In the genomic region with DNA sequence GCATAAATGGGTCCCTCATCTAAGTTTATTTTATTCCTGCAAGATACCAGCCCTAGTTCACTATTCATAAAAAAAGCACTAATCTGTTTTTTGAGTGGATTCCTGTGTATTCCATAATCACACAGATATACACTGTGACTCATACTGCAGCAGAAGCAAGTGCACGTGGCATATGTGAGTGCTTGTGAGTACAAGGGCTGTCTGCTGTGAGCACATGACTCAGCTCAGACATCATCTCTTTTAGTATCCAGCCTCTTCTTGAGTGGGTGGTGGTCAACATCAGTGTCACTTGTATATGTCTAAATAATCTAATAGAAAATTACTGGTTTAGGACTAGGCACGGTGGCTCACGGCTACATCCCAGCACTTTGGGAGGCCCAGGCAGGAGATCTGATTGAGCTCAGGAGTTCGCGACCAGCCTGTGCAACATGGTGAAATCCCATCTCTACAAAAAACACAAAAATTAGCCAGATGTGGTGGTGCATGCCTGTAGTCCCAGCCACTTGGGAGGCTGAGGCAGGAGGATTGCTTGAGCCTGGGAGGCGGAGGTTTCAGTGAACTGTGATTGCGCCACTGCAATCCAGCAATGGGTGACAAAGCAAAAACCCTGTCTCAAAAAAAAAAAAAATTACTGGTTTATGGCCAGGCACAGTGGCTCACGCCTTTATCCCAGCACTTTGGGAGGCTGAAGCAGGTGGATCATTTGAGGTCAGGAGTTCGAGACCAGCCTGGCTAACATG, we compare ENCODE assay signal across 11 cellular contexts. TPM values are rescaled to one million over a fixed set of nuclear protein-coding genes. Genes with fewer than 3 reads are reported as not detected.
DNase-seq lines count a peak whose midpoint lies in the region; ATAC-seq, FAIRE-seq and TF ChIP-seq lines count a peak whose summit lies in the region.
"Had no signal": no experiment of that assay in that cellular context is flagged by ENCODE, and none has a peak within 500 bp of the region (broad histone marks: within the 10 kb centered on the region; RNA-seq: fewer than 3 reads in every experiment).

No MANE protein-coding gene starts in this region.

- H2AFZ ChIP-seq in SK-N-SH (ENCODE audit: low read depth) = no peak overlapping the region
- H2AFZ ChIP-seq: parathyroid adenoma had no signal

- no peaks in the 10 kb centered on the region for H3K27me3 Mint-ChIP-seq in stimulated activated naive B cell treated with anti-CD40 and anti-IgM and Interleukin-4, amounts not matched to agents 10 μg/mL and 1 μg/mL and 100 μg/mL, for 72 hours
- H3K27me3 Mint-ChIP-seq: stimulated activated memory B cell treated with anti-CD40 and anti-IgM and Interleukin-4, amounts not matched to agents 10 μg/mL and 1 μg/mL and 100 μg/mL, for 72 hours had no signal

- H3K36me3 Mint-ChIP-seq in stimulated activated naive B cell treated with anti-CD40 and anti-IgM and Interleukin-4, amounts not matched to agents 10 μg/mL and 1 μg/mL and 100 μg/mL, for 72 hours = peaks cover 5 to 6% of the 10 kb centered on the region in 2 donors

- H3K4me3 ChIP-seq in SK-N-SH (ENCODE audit: low read depth in 2 of 2, low read length in 1 of 2) (no peak overlapping the region), fibroblast of the aortic adventitia (ENCODE audit: low read depth, low read length) (no peak overlapping the region), skeletal muscle cell (ENCODE audit: low read depth, low read length) (no peak overlapping the region)

- no peaks in the 10 kb centered on the region for H3K27me3 ChIP-seq in SK-N-SH (ENCODE audit: insufficient read depth)

- H3K9ac ChIP-seq in SK-N-SH = no peak overlapping the region
- H3K9ac ChIP-seq: parathyroid adenoma had no signal

- peaks cover 4% of the 10 kb centered on the region; the same call in 1 of the 2 replicates for H3K79me2 ChIP-seq in SK-N-SH (ENCODE audit: insufficient read depth)
- H3K79me2 ChIP-seq: parathyroid adenoma had no signal

- ATAC-seq in stimulated activated naive B cell treated with anti-CD40 and anti-IgM and Interleukin-4, amounts not matched to agents 10 μg/mL and 1 μg/mL and 100 μg/mL, for 72 hours (replicated peaks) = no peak
- ATAC-seq in HG02938 (IDR thresholded peaks at IDR 0.05; ENCODE audit: unreplicated experiment) = no peak
- no peak for ATAC-seq in HG03097 (IDR thresholded peaks at IDR 0.05; ENCODE audit: low FRiP score, unreplicated experiment)
- ATAC-seq: stimulated activated memory B cell treated with anti-CD40 and anti-IgM and Interleukin-4, amounts not matched to agents 10 μg/mL and 1 μg/mL and 100 μg/mL, for 72 hours had no signal

- TF ChIP-seq RAD21 in SK-N-SH (IDR thresholded peaks at IDR 0.05; ENCODE audit: low read length) = no peak

- peaks cover 12% of the 10 kb centered on the region for H4K20me1 ChIP-seq in SK-N-SH (ENCODE audit: insufficient read depth)

- H3K9me3 ChIP-seq in SK-N-SH = no peaks in the 10 kb centered on the region

- peak overlapping the region in 1 of 2 experiments; percentile 84; a peak in 2 of 4 replicates for H3K27ac ChIP-seq in SK-N-SH (ENCODE audit: low read depth in 2 of 2, low read length in 1 of 2)
- H3K27ac ChIP-seq: parathyroid adenoma had no signal

- POLR2A ChIA-PET in SK-N-SH (lab: Yijun Ruan, JAX) = no interaction called here

- CTCF ChIA-PET in SK-N-SH (lab: Yijun Ruan, JAX) = no interaction called here

- TF ChIP-seq CTCF in SK-N-SH (IDR thresholded peaks at IDR 0.05) (no peak), fibroblast of the aortic adventitia (IDR thresholded peaks at IDR 0.05; ENCODE audit: insufficient read depth, low read length) (no peak), D721Med (IDR thresholded peaks at IDR 0.05; ENCODE audit: insufficient read depth, missing control alignments) (no peak)

- no peak for FAIRE-seq in D721Med (lab: Jason Lieb, UNC)

- no peak for TF ChIP-seq EP300 in SK-N-SH (IDR thresholded peaks at IDR 0.05; ENCODE audit: borderline replicate concordance in 1 of 2, low read depth in 1 of 2, low read length in 1 of 2)

- H3K9me3 Mint-ChIP-seq in stimulated activated naive B cell treated with anti-CD40 and anti-IgM and Interleukin-4, amounts not matched to agents 10 μg/mL and 1 μg/mL and 100 μg/mL, for 72 hours = peaks cover 0 to 1% of the 10 kb centered on the region in 2 donors
- H3K9me3 Mint-ChIP-seq: activated naive CD4-positive, alpha-beta T cell treated with anti-CD3 and anti-CD28 coated beads for 36 hours; stimulated activated memory B cell treated with anti-CD40 and anti-IgM and Interleukin-4, amounts not matched to agents 10 μg/mL and 1 μg/mL and 100 μg/mL, for 72 hours had no signal

- WGBS in SK-N-SH (ENCODE audit: low lambda C conversion rate) = 71% methylated on average over 9 of the region's 9 CpGs

- H3K4me2 ChIP-seq in SK-N-SH = no peak overlapping the region

- no peak overlapping the region for H3K4me3 Mint-ChIP-seq in stimulated activated naive B cell treated with anti-CD40 and anti-IgM and Interleukin-4, amounts not matched to agents 10 μg/mL and 1 μg/mL and 100 μg/mL, for 72 hours
- H3K4me3 Mint-ChIP-seq: activated naive CD4-positive, alpha-beta T cell treated with anti-CD3 and anti-CD28 coated beads for 36 hours; stimulated activated memory B cell treated with anti-CD40 and anti-IgM and Interleukin-4, amounts not matched to agents 10 μg/mL and 1 μg/mL and 100 μg/mL, for 72 hours had no signal

- peaks cover 14 to 22% of the 10 kb centered on the region in 2 experiments for H3K36me3 ChIP-seq in SK-N-SH (replicated peaks in 1 of 2; ENCODE audit: control insufficient read depth in 1 of 2, insufficient read depth in 2 of 2, low read length in 1 of 2)

- no peak overlapping the region for H3K27ac Mint-ChIP-seq in stimulated activated naive B cell treated with anti-CD40 and anti-IgM and Interleukin-4, amounts not matched to agents 10 μg/mL and 1 μg/mL and 100 μg/mL, for 72 hours
- H3K27ac Mint-ChIP-seq: activated naive CD4-positive, alpha-beta T cell treated with anti-CD3 and anti-CD28 coated beads for 36 hours; stimulated activated memory B cell treated with anti-CD40 and anti-IgM and Interleukin-4, amounts not matched to agents 10 μg/mL and 1 μg/mL and 100 μg/mL, for 72 hours had no signal

- H3F3A ChIP-seq in SK-N-SH (replicated peaks; ENCODE audit: insufficient read depth) = peaks cover 20% of the 10 kb centered on the region

- H3K4me1 Mint-ChIP-seq in stimulated activated naive B cell treated with anti-CD40 and anti-IgM and Interleukin-4, amounts not matched to agents 10 μg/mL and 1 μg/mL and 100 μg/mL, for 72 hours = peaks cover 0 to 4% of the 10 kb centered on the region in 2 donors
- H3K4me1 Mint-ChIP-seq: stimulated activated memory B cell treated with anti-CD40 and anti-IgM and Interleukin-4, amounts not matched to agents 10 μg/mL and 1 μg/mL and 100 μg/mL, for 72 hours had no signal

- H3K9me2 ChIP-seq in SK-N-SH = no peaks in the 10 kb centered on the region

- DNase-seq in GM04504 (ENCODE audit: low read depth) = peak; percentile 85
- no peak for DNase-seq in SK-N-SH
- DNase-seq in fibroblast of the aortic adventitia (ENCODE audit: low read depth) = peak; percentile 95
- peak; percentile 95 for DNase-seq in skeletal muscle cell (ENCODE audit: low read depth)
- DNase-seq in stimulated activated naive B cell treated with anti-CD40 and anti-IgM and Interleukin-4, amounts not matched to agents 10 μg/mL and 1 μg/mL and 100 μg/mL, for 72 hours = no peak
- DNase-seq in D721Med (ENCODE audit: insufficient read length, low spot score) = no peak
- DNase-seq: activated naive CD4-positive, alpha-beta T cell treated with anti-CD3 and anti-CD28 coated beads for 36 hours had no signal

- peaks cover 0 to 8% of the 10 kb centered on the region in 2 experiments; a peak in 1 of 4 replicates for H3K4me1 ChIP-seq in SK-N-SH (ENCODE audit: control insufficient read depth in 1 of 2, insufficient read depth in 2 of 2, low read depth in 1 of 2, low read length in 1 of 2)
- H3K4me1 ChIP-seq: parathyroid adenoma had no signal

TF ChIP-seq in SK-N-SH, 30 proteins besides CTCF, POLR2A, EP300 and RAD21 (continues in another document):
- TF ChIP-seq FOXM1 (IDR thresholded peaks at IDR 0.05; ENCODE audit: low read depth) (no peak), POLR2AphosphoS5 (IDR thresholded peaks at IDR 0.05; ENCODE audit: low read depth, low read length) (peak; percentile 27; the same call in 1 of the 2 replicates), SIN3A (IDR thresholded peaks at IDR 0.05; ENCODE audit: borderline replicate concordance, low read depth, low read length) (peak; percentile 81), CHD2 (IDR thresholded peaks at IDR 0.05; ENCODE audit: low read length, partially characterized antibody) (no peak), RFX5 (IDR thresholded peaks at IDR 0.05; ENCODE audit: low read length) (no peak), MXI1 (IDR thresholded peaks at IDR 0.05; ENCODE audit: low read depth, low read length) (peak; percentile 67; the same call in 1 of the 2 replicates)
- TF ChIP-seq, protein P1, sequence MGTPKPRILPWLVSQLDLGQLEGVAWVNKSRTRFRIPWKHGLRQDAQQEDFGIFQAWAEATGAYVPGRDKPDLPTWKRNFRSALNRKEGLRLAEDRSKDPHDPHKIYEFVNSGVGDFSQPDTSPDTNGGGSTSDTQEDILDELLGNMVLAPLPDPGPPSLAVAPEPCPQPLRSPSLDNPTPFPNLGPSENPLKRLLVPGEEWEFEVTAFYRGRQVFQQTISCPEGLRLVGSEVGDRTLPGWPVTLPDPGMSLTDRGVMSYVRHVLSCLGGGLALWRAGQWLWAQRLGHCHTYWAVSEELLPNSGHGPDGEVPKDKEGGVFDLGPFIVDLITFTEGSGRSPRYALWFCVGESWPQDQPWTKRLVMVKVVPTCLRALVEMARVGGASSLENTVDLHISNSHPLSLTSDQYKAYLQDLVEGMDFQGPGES (IDR thresholded peaks at IDR 0.05; ENCODE audit: low read depth, low read length) = no peak
- TF ChIP-seq, protein P2, sequence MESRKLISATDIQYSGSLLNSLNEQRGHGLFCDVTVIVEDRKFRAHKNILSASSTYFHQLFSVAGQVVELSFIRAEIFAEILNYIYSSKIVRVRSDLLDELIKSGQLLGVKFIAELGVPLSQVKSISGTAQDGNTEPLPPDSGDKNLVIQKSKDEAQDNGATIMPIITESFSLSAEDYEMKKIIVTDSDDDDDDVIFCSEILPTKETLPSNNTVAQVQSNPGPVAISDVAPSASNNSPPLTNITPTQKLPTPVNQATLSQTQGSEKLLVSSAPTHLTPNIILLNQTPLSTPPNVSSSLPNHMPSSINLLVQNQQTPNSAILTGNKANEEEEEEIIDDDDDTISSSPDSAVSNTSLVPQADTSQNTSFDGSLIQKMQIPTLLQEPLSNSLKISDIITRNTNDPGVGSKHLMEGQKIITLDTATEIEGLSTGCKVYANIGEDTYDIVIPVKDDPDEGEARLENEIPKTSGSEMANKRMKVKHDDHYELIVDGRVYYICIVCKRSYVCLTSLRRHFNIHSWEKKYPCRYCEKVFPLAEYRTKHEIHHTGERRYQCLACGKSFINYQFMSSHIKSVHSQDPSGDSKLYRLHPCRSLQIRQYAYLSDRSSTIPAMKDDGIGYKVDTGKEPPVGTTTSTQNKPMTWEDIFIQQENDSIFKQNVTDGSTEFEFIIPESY (IDR thresholded peaks at IDR 0.05; ENCODE audit: borderline replicate concordance, low read depth) = no peak

RNA-seq across cellular contexts. Expression of a gene that starts 49.8 kb away (rescaled TPM):
- 32.0 and 39.6 TPM in 2 replicates for polyA plus RNA-seq in SK-N-SH (2012; rRNA removed)
- polyA plus RNA-seq in SK-N-SH (2012; cell fraction: cytosol; rRNA removed) = 46.5 and 50.5 TPM in 2 replicates
- 14.7 and 16.1 TPM in 2 replicates for polyA plus RNA-seq in SK-N-SH (2012; cell fraction: nucleus; rRNA removed)
- 74.7 and 75.3 TPM in 2 replicates for total RNA-seq in fibroblast of the aortic adventitia (ENCODE audit: low replicate concordance)

Comparison
In these comparisons a context has a peak if more than half of its experiments do, and no peak if none do; other contexts are left out.
1. DNase-seq: peak in GM04504 (single experiment), fibroblast of the aortic adventitia (single experiment) and skeletal muscle cell (single experiment); none in SK-N-SH (single experiment), stimulated activated naive B cell treated with anti-CD40 and anti-IgM and Interleukin-4, amounts not matched to agents 10 μg/mL and 1 μg/mL and 100 μg/mL, for 72 hours (single experiment) and D721Med (single experiment).